In the genomic region with DNA sequence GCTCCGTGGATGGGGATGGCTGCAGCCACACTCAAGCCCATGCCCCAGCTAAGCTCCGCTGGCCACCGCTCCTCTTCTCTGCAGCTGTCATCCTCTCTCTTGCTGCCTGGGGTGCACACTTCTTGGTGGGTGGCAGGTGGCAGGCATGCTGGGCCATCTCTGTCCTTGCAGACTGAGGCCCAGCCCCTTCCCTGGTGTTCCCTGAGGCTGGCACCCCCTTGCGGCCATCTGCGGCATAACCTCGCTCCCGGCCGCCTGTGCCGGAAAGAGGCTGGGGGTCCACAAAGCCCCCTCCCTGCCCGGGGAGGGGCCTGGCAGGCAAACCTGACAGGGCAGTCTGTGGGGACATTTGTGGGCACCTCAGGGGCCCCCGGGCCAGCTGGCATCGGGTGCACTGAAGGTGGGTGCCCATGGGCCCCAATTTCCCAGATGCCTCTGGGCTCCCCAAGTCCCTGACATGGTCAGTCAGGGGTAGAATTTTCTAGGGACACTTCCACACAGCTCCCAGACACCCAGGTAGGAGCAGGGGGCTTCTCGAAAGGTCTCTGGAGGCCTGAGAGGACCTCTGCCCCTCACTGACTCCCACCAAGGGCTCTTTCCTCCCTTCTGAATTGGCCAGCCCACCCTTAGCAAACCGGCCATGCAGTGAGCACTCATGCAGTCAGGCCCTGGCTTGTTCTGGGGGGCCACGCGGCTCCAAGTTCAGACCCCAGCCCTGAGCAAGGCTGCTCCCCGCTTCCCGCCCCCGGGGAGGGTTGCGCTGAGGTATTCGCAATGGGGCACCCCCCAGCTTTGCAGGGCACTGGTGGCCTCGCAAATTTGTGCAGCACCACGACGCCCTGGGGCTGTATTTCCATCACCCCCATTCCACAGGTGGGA, we compare ENCODE assay signal across 8 cellular contexts.
DNase-seq lines count a peak whose midpoint lies in the region; ATAC-seq and TF ChIP-seq lines count a peak whose summit lies in the region.

No MANE protein-coding gene starts in this region.

- peak; percentile 92 for TF ChIP-seq CTCF in foreskin fibroblast (IDR thresholded peaks at IDR 0.05; ENCODE audit: low read depth, low read length)

- H3K4me3 ChIP-seq in foreskin fibroblast (ENCODE audit: low read depth in 1 of 2, low read length in 2 of 2) = no peak overlapping the region

- no peak for ATAC-seq in HG03045 (IDR thresholded peaks at IDR 0.05; ENCODE audit: unreplicated experiment)

- DNase-seq in NCI-H1436 (lab: John Stamatoyannopoulos, UW) (peak; percentile 54), NCI-H1436 treated with DMSO at 0.1 percent for 48 hours (lab: John Stamatoyannopoulos, UW) (no peak), NCI-H345 (lab: John Stamatoyannopoulos, UW) (peak; percentile 67), activated T-cell treated with anti-CD3 and anti-CD28 coated beads for 48 hours (ENCODE audit: low read depth) (peak; percentile 50), foreskin fibroblast (peak; percentile 6 to 54), pons (ENCODE audit: low spot score) (no peak)
- DNase-seq in stimulated activated CD4-positive, alpha-beta T cell treated with anti-CD3 and anti-CD28 coated beads, Interleukin-15, amount 100 ng/mL, for 24 hours = peak; percentile 69

Comparison
In these comparisons a context has a peak if more than half of its experiments do, and no peak if none do; other contexts are left out.
1. DNase-seq: peak in NCI-H1436 (single experiment), NCI-H345 (single experiment), activated T-cell treated with anti-CD3 and anti-CD28 coated beads for 48 hours (single experiment), foreskin fibroblast (2 of 2) and stimulated activated CD4-positive, alpha-beta T cell treated with anti-CD3 and anti-CD28 coated beads, Interleukin-15, amount 100 ng/mL, for 24 hours (single experiment); none in NCI-H1436 treated with DMSO at 0.1 percent for 48 hours (single experiment) and pons (single experiment).